In the genomic region with DNA sequence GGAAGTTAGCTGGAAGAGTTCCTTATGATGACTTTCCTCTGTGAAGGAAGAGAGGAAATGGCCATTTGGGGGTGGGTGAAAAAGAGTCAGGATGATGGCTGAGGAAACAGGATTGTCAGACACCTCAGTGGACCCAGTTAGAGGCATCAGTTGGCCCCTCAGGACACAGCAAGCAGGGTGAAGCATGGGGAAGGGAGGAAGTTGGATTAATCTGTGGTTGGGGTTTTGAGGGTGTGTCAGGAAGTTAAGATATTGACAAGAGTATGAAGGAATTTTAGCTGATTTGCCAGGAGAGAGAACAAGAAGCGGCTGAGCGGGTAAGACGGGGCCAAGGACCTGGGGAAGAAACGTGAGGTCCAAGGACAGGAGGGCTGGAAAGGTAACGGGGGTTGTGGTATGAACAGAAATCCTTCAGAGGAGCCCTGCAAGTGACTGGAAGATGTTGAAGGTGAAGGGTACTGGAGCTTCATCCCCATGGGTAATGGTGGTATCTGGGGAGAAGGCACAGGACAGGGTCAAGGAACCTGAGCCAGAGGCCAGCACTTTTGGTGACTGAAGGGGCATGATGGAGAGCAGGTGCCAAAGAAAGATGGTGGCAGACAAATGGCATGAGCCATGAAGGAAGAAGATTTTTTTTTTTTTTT, we compare ENCODE assay signal across 12 cellular contexts. TPM values are rescaled to one million over a fixed set of nuclear protein-coding genes. Genes with fewer than 3 reads are reported as not detected.
DNase-seq lines count a peak whose midpoint lies in the region; ATAC-seq and TF ChIP-seq lines count a peak whose summit lies in the region.
"Had no signal": no experiment of that assay in that cellular context is flagged by ENCODE, and none has a peak within 500 bp of the region (broad histone marks: within the 10 kb centered on the region; RNA-seq: fewer than 3 reads in every experiment).

No MANE protein-coding gene starts in this region.

- intact Hi-C loops in CD14-positive monocyte (cut with micrococcal nuclease): loop anchor here in 1 of 2 donors (5.0 to 10.0 kb wide), 3 partner anchors 82 to 1154 kb away; partner anchors contain the start of genes GNL3, MANF, NISCH and PBRM1

- H3K4me3 ChIP-seq in brain microvascular endothelial cell (ENCODE audit: low read depth, low read length): no peak overlapping the region

- peaks cover 7% of the 10 kb centered on the region for H3K36me3 ChIP-seq in brain microvascular endothelial cell (replicated peaks)

- H3K4me3 Mint-ChIP-seq in CD14-positive monocyte (peak overlapping the region; percentile 45 to 80), naive B cell (peak overlapping the region in 4 of 8 donors; percentile 5 to 92 (median 32))
- peak overlapping the region; percentile 32 to 52 for H3K4me3 Mint-ChIP-seq in activated T-cell treated with anti-CD3 and anti-CD28 coated beads, Interleukin-2, amount 50 U/mL, for 72 hours

- no peak for ATAC-seq in activated T-cell treated with anti-CD3 and anti-CD28 coated beads, Interleukin-2, amount 50 U/mL, for 72 hours (replicated peaks in 1 of 2)
- ATAC-seq in naive B cell (ENCODE audit: low read depth in 2 of 2) (no peak), HG02571 (IDR thresholded peaks at IDR 0.05; ENCODE audit: unreplicated experiment) (no peak), HG03521 (IDR thresholded peaks at IDR 0.05; ENCODE audit: unreplicated experiment) (no peak)
- ATAC-seq: Right ventricle myocardium inferior had no signal

- H3K27ac ChIP-seq in brain microvascular endothelial cell: no peak overlapping the region

- no peak for TF ChIP-seq CTCF in CD14-positive monocyte (IDR thresholded peaks at IDR 0.05)
- no peak for TF ChIP-seq CTCF in brain microvascular endothelial cell (IDR thresholded peaks at IDR 0.05; ENCODE audit: low read depth, low read length, missing control alignments)

- H3K27ac Mint-ChIP-seq in CD14-positive monocyte (peak overlapping the region; percentile 0 to 78 (median 66)), naive B cell (peak overlapping the region in 5 of 6 donors; percentile 1 to 97 (median 90))
- H3K27ac Mint-ChIP-seq in activated T-cell treated with anti-CD3 and anti-CD28 coated beads, Interleukin-2, amount 50 U/mL, for 72 hours: peak overlapping the region; percentile 87

- in situ Hi-C loops in brain microvascular endothelial cell (cut with HindIII; ENCODE audit: low pct_ligation_motif_present, low sequenced_read_pairs): no loop called here

- H3K27me3 ChIP-seq in brain microvascular endothelial cell (replicated peaks): no peaks in the 10 kb centered on the region

- H3K27me3 Mint-ChIP-seq in CD14-positive monocyte (ENCODE audit: low read depth in 3 of 3) (peaks cover 0 to 6% (median 4%) of the 10 kb centered on the region in 3 donors), naive B cell (no peaks in the 10 kb centered on the region)
- no peaks in the 10 kb centered on the region for H3K27me3 Mint-ChIP-seq in activated T-cell treated with anti-CD3 and anti-CD28 coated beads, Interleukin-2, amount 50 U/mL, for 72 hours (ENCODE audit: low read depth)

- H3K4me1 Mint-ChIP-seq in CD14-positive monocyte (peaks cover 44% of the 10 kb centered on the region), naive B cell (peaks cover 27 to 49% (median 42%) of the 10 kb centered on the region in 3 donors)
- peaks cover 47% of the 10 kb centered on the region for H3K4me1 Mint-ChIP-seq in activated T-cell treated with anti-CD3 and anti-CD28 coated beads, Interleukin-2, amount 50 U/mL, for 72 hours (ENCODE audit: low read depth)

- H3K9me3 Mint-ChIP-seq in CD14-positive monocyte: no peaks in the 10 kb centered on the region
- H3K9me3 Mint-ChIP-seq in activated T-cell treated with anti-CD3 and anti-CD28 coated beads, Interleukin-2, amount 50 U/mL, for 72 hours: peaks cover 0 to 3% of the 10 kb centered on the region in 2 donors
- no peaks in the 10 kb centered on the region for H3K9me3 Mint-ChIP-seq in naive B cell

- H3K36me3 Mint-ChIP-seq in CD14-positive monocyte: peaks cover 24 to 32% of the 10 kb centered on the region in 2 donors
- H3K36me3 Mint-ChIP-seq in activated T-cell treated with anti-CD3 and anti-CD28 coated beads, Interleukin-2, amount 50 U/mL, for 72 hours (ENCODE audit: insufficient read depth in 2 of 2): peaks cover 8 to 11% of the 10 kb centered on the region in 2 donors
- peaks cover 0 to 7% of the 10 kb centered on the region in 2 donors for H3K36me3 Mint-ChIP-seq in naive B cell

- DNase-seq in CD14-positive monocyte (ENCODE audit: low spot score) (no peak), HT1080 (ENCODE audit: low read depth) (peak; percentile 34), naive B cell (no peak), ureter (ENCODE audit: low spot score) (no peak), brain microvascular endothelial cell (no peak)
- DNase-seq in activated T-cell treated with anti-CD3 and anti-CD28 coated beads, Interleukin-2, amount 50 U/mL, for 72 hours: no peak
- DNase-seq: NCI-H1105 treated with DMSO at 0.1 percent for 48 hours, retina had no signal

RNA-seq across cellular contexts. Expression of gene UQCC5, which starts 2.7 kb away (rescaled TPM):
- polyA plus RNA-seq in CD14-positive monocyte (10 to 100 TPM; 43.3 to 52.1 TPM), naive B cell (ENCODE audit: low read depth in 6 of 6) (10 to 100 TPM; 10.5 to 54.7 (median 20.2) TPM)
- 10.5 and 18.4 TPM in 2 replicates for total RNA-seq in HT1080 (2014; rRNA removed; shearing (Covaris generic))
- polyA plus RNA-seq in HT1080 (2015; cell fraction: cytosol; rRNA removed): 1.8 and 33.9 TPM in 2 replicates
- polyA plus RNA-seq in HT1080 (2015; cell fraction: nucleus; rRNA removed): 2.0 and 4.9 TPM in 2 replicates
- 1 to 10 TPM; 7.4 to 8.9 TPM for total RNA-seq in activated T-cell treated with anti-CD3 and anti-CD28 coated beads, Interleukin-2, amount 50 U/mL, for 72 hours
- 27.2 TPM for total RNA-seq in ureter

RNA-seq across cellular contexts. Expression of gene NT5DC2, which starts 5.5 kb away (rescaled TPM):
- under 1 TPM; 0.66 to 0.67 TPM for polyA plus RNA-seq in CD14-positive monocyte
- total RNA-seq in HT1080 (2014; rRNA removed; shearing (Covaris generic)): 94.1 and 122 TPM in 2 replicates
- 115 and 146 TPM in 2 replicates for polyA plus RNA-seq in HT1080 (2015; cell fraction: cytosol; rRNA removed)
- 105 and 123 TPM in 2 replicates for polyA plus RNA-seq in HT1080 (2015; cell fraction: nucleus; rRNA removed)
- 10 to 100 TPM; 23.5 to 24.3 TPM for total RNA-seq in activated T-cell treated with anti-CD3 and anti-CD28 coated beads, Interleukin-2, amount 50 U/mL, for 72 hours
- under 1 TPM in 2 of 6 donors, not detected in 4; 0.13 to 0.86 TPM for polyA plus RNA-seq in naive B cell (ENCODE audit: low read depth in 6 of 6)
- total RNA-seq in ureter: 54.9 TPM

RNA-seq across cellular contexts. Expression of gene STAB1, which starts 44.0 kb away (rescaled TPM):
- polyA plus RNA-seq in CD14-positive monocyte (10 to 100 TPM in 1 of 2 donors, 1 to 10 TPM in 1; 3.8 to 15.8 TPM), naive B cell (ENCODE audit: low read depth in 6 of 6) (not detected)
- not detected in 2 replicates for total RNA-seq in HT1080 (2014; rRNA removed; shearing (Covaris generic))
- polyA plus RNA-seq in HT1080 (2015; cell fraction: cytosol; rRNA removed): not detected in 2 replicates
- 0.29 and 0.32 TPM in 2 replicates for polyA plus RNA-seq in HT1080 (2015; cell fraction: nucleus; rRNA removed)
- under 1 TPM; 0.12 to 0.19 TPM for total RNA-seq in activated T-cell treated with anti-CD3 and anti-CD28 coated beads, Interleukin-2, amount 50 U/mL, for 72 hours
- 191 TPM for total RNA-seq in ureter
- total RNA-seq: G401 had no signal

Comparison
In these comparisons a context has a peak if more than half of its experiments do, and no peak if none do; other contexts are left out.
1. RNA of gene STAB1, which starts 44.0 kb away (total RNA-seq): 191 TPM in ureter (single experiment); 0.12 to 0.19 TPM in activated T-cell treated with anti-CD3 and anti-CD28 coated beads, Interleukin-2, amount 50 U/mL, for 72 hours and not detected in HT1080; every median in the first group is over 100 times any median in the second.
2. Peak in every context shown above with its lines, with median percentiles within 50 percentile points of each other: H3K27ac Mint-ChIP-seq.